1 cellular context compared by ENCODE assay signal in the genomic region with DNA sequence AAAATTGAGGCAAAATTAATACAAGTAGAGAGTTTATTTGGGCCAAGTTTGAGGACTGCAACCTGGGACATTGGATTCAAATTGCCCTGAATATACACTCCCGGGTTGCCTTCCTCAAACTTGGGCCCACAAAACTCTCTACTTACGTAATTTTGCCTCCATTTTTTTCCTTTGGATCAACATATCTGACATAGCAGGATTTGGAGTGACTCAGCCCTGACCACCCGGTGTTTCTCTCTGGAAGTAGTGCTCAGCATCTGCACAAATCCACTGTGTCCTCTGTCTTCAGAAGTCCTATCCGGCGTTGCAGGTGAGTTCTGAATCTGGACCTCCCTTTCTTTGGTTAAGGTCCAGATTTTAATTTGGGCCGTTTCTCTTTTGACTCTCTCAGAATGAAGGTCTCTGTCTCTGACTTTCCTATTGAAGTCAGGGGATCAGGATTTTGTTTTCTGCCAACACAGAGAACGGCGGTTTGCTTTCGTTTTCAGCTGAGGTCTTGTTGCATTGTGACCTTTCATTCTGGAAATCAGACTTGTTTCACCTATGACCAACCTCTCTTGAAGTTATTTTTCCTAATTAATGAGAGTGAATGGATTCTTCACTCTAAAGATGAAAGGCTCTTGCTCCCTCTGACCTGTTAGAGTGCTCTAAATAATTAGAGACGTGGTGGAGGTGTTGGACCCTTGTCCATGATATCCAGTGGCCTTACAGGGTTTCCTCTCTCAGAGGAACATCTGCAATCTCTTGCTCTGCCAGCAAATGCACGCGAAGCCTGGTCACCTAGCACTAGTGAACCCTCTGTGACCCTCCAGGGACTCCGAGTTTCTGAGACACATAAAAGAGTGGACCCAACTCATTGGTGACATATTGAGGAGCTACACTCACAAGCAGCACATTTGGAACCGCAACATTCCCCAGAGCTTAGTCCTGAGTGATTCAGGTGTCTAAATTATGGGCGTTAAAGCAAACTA.
TF ChIP-seq lines count a peak whose summit lies in the region.

No MANE protein-coding gene starts in this region.

TF ChIP-seq in HepG2, 621 proteins besides CTCF, POLR2A, EP300 and RAD21 (continues in another document):
- TF ChIP-seq, protein P1, sequence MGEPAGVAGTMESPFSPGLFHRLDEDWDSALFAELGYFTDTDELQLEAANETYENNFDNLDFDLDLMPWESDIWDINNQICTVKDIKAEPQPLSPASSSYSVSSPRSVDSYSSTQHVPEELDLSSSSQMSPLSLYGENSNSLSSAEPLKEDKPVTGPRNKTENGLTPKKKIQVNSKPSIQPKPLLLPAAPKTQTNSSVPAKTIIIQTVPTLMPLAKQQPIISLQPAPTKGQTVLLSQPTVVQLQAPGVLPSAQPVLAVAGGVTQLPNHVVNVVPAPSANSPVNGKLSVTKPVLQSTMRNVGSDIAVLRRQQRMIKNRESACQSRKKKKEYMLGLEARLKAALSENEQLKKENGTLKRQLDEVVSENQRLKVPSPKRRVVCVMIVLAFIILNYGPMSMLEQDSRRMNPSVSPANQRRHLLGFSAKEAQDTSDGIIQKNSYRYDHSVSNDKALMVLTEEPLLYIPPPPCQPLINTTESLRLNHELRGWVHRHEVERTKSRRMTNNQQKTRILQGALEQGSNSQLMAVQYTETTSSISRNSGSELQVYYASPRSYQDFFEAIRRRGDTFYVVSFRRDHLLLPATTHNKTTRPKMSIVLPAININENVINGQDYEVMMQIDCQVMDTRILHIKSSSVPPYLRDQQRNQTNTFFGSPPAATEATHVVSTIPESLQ (CRISPR knock-in tag; conservative IDR thresholded peaks at IDR 0.05): no peak
- TF ChIP-seq FLYWCH1 (CRISPR knock-in tag; IDR thresholded peaks at IDR 0.05): no peak
- no peak for TF ChIP-seq ZNF781 (CRISPR knock-in tag; IDR thresholded peaks at IDR 0.05; ENCODE audit: borderline replicate concordance, not compliant biosample characterization)
- no peak for TF ChIP-seq ZKSCAN5 (CRISPR knock-in tag; IDR thresholded peaks at IDR 0.05)
- 0 out of 2 replicates have a peak, but pooled peaks have one; percentile 27 for TF ChIP-seq RXRB (CRISPR knock-in tag; IDR thresholded peaks at IDR 0.05; ENCODE audit: borderline replicate concordance)
- TF ChIP-seq, protein P2, sequence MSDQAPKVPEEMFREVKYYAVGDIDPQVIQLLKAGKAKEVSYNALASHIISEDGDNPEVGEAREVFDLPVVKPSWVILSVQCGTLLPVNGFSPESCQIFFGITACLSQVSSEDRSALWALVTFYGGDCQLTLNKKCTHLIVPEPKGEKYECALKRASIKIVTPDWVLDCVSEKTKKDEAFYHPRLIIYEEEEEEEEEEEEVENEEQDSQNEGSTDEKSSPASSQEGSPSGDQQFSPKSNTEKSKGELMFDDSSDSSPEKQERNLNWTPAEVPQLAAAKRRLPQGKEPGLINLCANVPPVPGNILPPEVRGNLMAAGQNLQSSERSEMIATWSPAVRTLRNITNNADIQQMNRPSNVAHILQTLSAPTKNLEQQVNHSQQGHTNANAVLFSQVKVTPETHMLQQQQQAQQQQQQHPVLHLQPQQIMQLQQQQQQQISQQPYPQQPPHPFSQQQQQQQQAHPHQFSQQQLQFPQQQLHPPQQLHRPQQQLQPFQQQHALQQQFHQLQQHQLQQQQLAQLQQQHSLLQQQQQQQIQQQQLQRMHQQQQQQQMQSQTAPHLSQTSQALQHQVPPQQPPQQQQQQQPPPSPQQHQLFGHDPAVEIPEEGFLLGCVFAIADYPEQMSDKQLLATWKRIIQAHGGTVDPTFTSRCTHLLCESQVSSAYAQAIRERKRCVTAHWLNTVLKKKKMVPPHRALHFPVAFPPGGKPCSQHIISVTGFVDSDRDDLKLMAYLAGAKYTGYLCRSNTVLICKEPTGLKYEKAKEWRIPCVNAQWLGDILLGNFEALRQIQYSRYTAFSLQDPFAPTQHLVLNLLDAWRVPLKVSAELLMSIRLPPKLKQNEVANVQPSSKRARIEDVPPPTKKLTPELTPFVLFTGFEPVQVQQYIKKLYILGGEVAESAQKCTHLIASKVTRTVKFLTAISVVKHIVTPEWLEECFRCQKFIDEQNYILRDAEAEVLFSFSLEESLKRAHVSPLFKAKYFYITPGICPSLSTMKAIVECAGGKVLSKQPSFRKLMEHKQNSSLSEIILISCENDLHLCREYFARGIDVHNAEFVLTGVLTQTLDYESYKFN (CRISPR knock-in tag; conservative IDR thresholded peaks at IDR 0.05): 0 out of 2 replicates have a peak, but pooled peaks have one; percentile 16
- TF ChIP-seq, protein P3, sequence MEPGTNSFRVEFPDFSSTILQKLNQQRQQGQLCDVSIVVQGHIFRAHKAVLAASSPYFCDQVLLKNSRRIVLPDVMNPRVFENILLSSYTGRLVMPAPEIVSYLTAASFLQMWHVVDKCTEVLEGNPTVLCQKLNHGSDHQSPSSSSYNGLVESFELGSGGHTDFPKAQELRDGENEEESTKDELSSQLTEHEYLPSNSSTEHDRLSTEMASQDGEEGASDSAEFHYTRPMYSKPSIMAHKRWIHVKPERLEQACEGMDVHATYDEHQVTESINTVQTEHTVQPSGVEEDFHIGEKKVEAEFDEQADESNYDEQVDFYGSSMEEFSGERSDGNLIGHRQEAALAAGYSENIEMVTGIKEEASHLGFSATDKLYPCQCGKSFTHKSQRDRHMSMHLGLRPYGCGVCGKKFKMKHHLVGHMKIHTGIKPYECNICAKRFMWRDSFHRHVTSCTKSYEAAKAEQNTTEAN (CRISPR knock-in tag; conservative IDR thresholded peaks at IDR 0.05): no peak
- no peak for TF ChIP-seq ZNF251 (CRISPR knock-in tag; IDR thresholded peaks at IDR 0.05)
- peak; percentile 10; the same call in 1 of the 2 replicates for TF ChIP-seq CEBPG (CRISPR knock-in tag; IDR thresholded peaks at IDR 0.05)
- TF ChIP-seq KLF13 (CRISPR knock-in tag; IDR thresholded peaks at IDR 0.05): no peak
- TF ChIP-seq, protein P4, sequence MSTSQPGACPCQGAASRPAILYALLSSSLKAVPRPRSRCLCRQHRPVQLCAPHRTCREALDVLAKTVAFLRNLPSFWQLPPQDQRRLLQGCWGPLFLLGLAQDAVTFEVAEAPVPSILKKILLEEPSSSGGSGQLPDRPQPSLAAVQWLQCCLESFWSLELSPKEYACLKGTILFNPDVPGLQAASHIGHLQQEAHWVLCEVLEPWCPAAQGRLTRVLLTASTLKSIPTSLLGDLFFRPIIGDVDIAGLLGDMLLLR (CRISPR knock-in tag; IDR thresholded peaks at IDR 0.05): no peak
- no peak for TF ChIP-seq IKZF4 (CRISPR knock-in tag; IDR thresholded peaks at IDR 0.05; ENCODE audit: borderline replicate concordance, low read depth, not compliant biosample characterization)
- TF ChIP-seq MAFK (conservative IDR thresholded peaks at IDR 0.05 in 1 of 2, IDR thresholded peaks at IDR 0.05 in 1 of 2; ENCODE audit: low read length in 2 of 2): peak; percentile 32 to 62; a peak in 3 of 4 replicates
- no peak for TF ChIP-seq ZNF562 (CRISPR knock-in tag; IDR thresholded peaks at IDR 0.05; ENCODE audit: borderline replicate concordance)
- TF ChIP-seq, protein P5, sequence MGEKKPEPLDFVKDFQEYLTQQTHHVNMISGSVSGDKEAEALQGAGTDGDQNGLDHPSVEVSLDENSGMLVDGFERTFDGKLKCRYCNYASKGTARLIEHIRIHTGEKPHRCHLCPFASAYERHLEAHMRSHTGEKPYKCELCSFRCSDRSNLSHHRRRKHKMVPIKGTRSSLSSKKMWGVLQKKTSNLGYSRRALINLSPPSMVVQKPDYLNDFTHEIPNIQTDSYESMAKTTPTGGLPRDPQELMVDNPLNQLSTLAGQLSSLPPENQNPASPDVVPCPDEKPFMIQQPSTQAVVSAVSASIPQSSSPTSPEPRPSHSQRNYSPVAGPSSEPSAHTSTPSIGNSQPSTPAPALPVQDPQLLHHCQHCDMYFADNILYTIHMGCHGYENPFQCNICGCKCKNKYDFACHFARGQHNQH (CRISPR knock-in tag; IDR thresholded peaks at IDR 0.05): no peak
- no peak for TF ChIP-seq EEA1 (CRISPR knock-in tag; IDR thresholded peaks at IDR 0.05; ENCODE audit: borderline replicate concordance)
- no peak for TF ChIP-seq ZNF44 (CRISPR knock-in tag; IDR thresholded peaks at IDR 0.05)
- no peak for TF ChIP-seq BORCS8-MEF2B (CRISPR knock-in tag; IDR thresholded peaks at IDR 0.05)
- no peak for TF ChIP-seq ZNF343 (CRISPR knock-in tag; IDR thresholded peaks at IDR 0.05)
- no peak for TF ChIP-seq SP140L (CRISPR knock-in tag; IDR thresholded peaks at IDR 0.05; ENCODE audit: borderline replicate concordance)
- TF ChIP-seq NFE2 (CRISPR knock-in tag; IDR thresholded peaks at IDR 0.05): no peak
- TF ChIP-seq, protein P6, sequence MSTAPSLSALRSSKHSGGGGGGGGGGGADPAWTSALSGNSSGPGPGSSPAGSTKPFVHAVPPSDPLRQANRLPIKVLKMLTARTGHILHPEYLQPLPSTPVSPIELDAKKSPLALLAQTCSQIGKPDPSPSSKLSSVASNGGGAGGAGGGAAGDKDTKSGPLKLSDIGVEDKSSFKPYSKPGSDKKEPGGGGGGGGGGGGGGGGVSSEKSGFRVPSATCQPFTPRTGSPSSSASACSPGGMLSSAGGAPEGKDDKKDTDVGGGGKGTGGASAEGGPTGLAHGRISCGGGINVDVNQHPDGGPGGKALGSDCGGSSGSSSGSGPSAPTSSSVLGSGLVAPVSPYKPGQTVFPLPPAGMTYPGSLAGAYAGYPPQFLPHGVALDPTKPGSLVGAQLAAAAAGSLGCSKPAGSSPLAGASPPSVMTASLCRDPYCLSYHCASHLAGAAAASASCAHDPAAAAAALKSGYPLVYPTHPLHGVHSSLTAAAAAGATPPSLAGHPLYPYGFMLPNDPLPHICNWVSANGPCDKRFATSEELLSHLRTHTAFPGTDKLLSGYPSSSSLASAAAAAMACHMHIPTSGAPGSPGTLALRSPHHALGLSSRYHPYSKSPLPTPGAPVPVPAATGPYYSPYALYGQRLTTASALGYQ (CRISPR knock-in tag; IDR thresholded peaks at IDR 0.05): no peak
- peak; percentile 61 for TF ChIP-seq FOSL2 (CRISPR knock-in tag; IDR thresholded peaks at IDR 0.05)
- TF ChIP-seq GATAD2A (CRISPR knock-in tag; IDR thresholded peaks at IDR 0.05): 0 out of 2 replicates have a peak, but pooled peaks have one; percentile 8
- TF ChIP-seq ZNF850 (CRISPR knock-in tag; conservative IDR thresholded peaks at IDR 0.05): no peak
- no peak for TF ChIP-seq SRSF9 (IDR thresholded peaks at IDR 0.05; ENCODE audit: borderline replicate concordance, insufficient read depth, low read depth, low read length, poor library complexity, severe bottlenecking)
- no peak for TF ChIP-seq SRY (CRISPR knock-in tag; IDR thresholded peaks at IDR 0.05)
- no peak for TF ChIP-seq TP53 (CRISPR knock-in tag; conservative IDR thresholded peaks at IDR 0.05)
- TF ChIP-seq ZBTB7A (CRISPR knock-in tag; IDR thresholded peaks at IDR 0.05): no peak
- TF ChIP-seq CENPX (CRISPR knock-in tag; IDR thresholded peaks at IDR 0.05): no peak
- TF ChIP-seq, protein P7, sequence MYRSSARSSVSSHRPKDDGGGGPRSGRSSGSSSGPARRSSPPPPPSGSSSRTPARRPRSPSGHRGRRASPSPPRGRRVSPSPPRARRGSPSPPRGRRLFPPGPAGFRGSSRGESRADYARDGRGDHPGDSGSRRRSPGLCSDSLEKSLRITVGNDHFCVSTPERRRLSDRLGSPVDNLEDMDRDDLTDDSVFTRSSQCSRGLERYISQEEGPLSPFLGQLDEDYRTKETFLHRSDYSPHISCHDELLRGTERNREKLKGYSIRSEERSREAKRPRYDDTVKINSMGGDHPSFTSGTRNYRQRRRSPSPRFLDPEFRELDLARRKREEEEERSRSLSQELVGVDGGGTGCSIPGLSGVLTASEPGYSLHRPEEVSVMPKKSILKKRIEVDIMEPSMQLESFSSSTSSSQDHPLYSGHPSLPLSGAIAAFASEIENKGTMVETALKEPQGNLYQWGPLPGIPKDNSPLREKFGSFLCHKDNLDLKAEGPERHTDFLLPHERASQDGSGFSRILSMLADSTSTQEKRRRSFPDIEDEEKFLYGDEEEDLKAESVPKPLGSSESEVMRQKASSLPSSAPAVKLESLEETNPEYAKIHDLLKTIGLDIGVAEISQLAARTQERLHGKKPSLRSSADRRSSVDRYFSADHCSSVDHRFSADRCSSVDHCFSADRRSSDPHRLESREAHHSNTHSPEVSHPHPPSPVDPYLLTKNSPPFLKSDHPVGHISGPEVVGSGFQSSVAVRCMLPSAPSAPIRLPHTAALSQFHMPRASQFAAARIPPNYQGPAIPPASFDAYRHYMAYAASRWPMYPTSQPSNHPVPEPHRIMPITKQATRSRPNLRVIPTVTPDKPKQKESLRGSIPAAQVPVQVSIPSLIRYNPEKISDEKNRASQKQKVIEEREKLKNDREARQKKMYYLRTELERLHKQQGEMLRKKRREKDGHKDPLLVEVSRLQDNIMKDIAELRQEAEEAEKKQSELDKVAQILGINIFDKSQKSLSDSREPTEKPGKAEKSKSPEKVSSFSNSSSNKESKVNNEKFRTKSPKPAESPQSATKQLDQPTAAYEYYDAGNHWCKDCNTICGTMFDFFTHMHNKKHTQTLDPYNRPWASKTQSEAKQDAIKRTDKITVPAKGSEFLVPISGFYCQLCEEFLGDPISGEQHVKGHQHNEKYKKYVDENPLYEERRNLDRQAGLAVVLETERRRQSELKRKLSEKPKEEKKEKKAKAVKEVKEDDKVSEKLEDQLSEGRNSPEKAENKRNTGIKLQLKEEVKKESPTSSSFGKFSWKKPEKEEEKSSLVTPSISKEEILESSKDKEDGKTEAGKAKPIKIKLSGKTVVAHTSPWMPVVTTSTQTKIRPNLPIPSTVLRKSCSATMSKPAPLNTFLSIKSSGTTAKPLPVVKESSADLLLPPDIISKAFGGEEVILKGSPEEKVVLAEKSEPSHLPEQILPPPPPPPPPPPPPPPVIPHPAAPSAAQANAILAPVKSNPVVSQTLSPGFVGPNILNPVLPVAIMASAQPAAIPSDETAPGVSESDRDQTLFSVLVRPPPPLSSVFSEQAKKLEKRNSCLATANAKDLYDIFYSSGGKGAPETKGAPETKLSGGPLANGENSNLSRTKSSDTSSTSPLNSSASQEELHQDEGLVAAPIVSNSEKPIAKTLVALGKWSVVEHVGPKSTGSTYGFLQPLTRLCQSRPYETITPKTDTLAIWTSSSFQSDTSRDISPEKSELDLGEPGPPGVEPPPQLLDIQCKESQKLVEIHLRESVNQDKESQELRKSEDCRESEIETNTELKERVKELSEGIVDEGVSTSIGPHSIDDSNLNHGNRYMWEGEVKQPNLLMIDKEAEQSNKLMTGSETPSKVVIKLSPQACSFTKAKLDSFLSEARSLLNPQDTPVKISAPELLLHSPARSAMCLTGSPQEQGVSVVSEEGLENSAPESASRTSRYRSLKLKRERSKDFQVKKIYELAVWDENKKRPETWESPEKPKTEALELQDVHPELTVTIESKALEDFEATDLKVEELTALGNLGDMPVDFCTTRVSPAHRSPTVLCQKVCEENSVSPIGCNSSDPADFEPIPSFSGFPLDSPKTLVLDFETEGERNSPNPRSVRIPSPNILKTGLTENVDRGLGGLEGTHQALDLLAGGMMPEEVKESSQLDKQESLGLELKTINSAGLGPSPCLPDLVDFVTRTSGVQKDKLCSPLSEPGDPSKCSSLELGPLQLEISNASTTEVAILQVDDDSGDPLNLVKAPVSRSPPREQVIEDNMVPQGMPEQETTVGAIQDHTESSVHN (CRISPR knock-in tag; IDR thresholded peaks at IDR 0.05): peak; percentile 64; the same call in 1 of the 2 replicates
- no peak for TF ChIP-seq ZNF235 (CRISPR knock-in tag; IDR thresholded peaks at IDR 0.05; ENCODE audit: borderline replicate concordance)
- 0 out of 2 replicates have a peak, but pooled peaks have one; percentile 34 for TF ChIP-seq MEIS2 (CRISPR knock-in tag; IDR thresholded peaks at IDR 0.05)
